In the genomic region with DNA sequence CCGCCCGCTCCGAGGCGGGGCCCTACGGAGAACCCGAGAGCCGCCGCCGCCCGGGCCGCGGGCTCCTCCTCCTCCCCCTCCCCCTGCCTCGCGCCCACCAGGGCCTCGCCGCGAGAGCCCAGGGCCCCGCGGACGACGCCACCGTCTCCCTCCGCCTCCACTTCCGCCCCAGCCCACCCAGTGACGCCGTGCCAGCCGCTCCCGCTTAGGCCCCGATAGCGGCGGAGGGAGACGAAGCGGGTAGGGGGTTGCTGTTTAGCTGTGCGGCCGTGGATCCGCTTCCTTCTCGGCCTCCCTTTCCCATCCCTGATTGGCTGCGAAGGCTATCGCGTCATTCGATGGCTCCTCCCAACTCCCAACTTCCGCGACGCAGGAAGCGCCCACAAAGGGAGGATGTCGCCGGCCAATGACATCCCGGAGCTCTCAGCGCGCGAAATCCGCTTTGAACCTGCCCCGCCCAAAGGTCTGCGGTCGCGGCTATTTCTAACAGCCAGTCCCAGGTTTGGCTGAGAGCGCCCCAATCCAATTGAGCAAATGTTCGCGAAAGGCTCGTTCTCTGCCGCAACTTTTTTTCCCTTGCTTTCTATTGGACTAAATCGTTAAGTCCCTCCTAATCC, we compare ENCODE assay signal across 8 cellular contexts. TPM values are rescaled to one million over a fixed set of nuclear protein-coding genes. Genes with fewer than 3 reads are reported as not detected.
DNase-seq lines count a peak whose midpoint lies in the region; ATAC-seq and TF ChIP-seq lines count a peak whose summit lies in the region.

FAM76B (minus strand) TSS at position 277 of the 617 bp plus-strand sequence. CDS start 304 bp downstream, outside the sequence.

- no peaks in the 10 kb centered on the region for H3K9me3 ChIP-seq in mucosa of rectum (ENCODE audit: control insufficient read depth in 2 of 2, low read length in 2 of 2)

- no peak for TF ChIP-seq POLR2A in erythroblast (IDR thresholded peaks at IDR 0.05; ENCODE audit: low read length)

- peak within 1 kb of the TSS; percentile 99 to 100 for H3K27ac ChIP-seq in mucosa of rectum (ENCODE audit: low read depth in 2 of 2, low read length in 2 of 2)

- no peaks in the 10 kb centered on the region for H3K27me3 ChIP-seq in mucosa of rectum (ENCODE audit: control insufficient read depth in 2 of 2, insufficient read depth in 2 of 2, low read length in 2 of 2)

- H3K9me3 Mint-ChIP-seq in activated T-cell treated with anti-CD3 and anti-CD28 coated beads, Interleukin-2, amount 50 U/mL, for 24 hours = no peaks in the 10 kb centered on the region

- H3K4me3 ChIP-seq in mucosa of rectum (ENCODE audit: low read length in 2 of 2) = peak within 1 kb of the TSS; percentile 96 to 98

- H3K36me3 ChIP-seq in mucosa of rectum (ENCODE audit: control insufficient read depth in 2 of 2, insufficient read depth in 2 of 2, low read length in 2 of 2) = peaks cover 19 to 21% of the 10 kb centered on the region in 2 donors

- peaks cover 12 to 18% of the 10 kb centered on the region in 2 donors for H3K4me1 ChIP-seq in mucosa of rectum (ENCODE audit: control insufficient read depth in 2 of 2, insufficient read depth in 2 of 2, low read length in 2 of 2)

- peaks cover 60% of the 10 kb centered on the region for H3K4me1 Mint-ChIP-seq in activated T-cell treated with anti-CD3 and anti-CD28 coated beads, Interleukin-2, amount 50 U/mL, for 24 hours (ENCODE audit: low read depth)

- peak; percentile 78 for ATAC-seq in GM21717 (IDR thresholded peaks at IDR 0.05; ENCODE audit: unreplicated experiment)

- H3K36me3 Mint-ChIP-seq in activated T-cell treated with anti-CD3 and anti-CD28 coated beads, Interleukin-2, amount 50 U/mL, for 24 hours (ENCODE audit: low read depth) = peaks cover 84% of the 10 kb centered on the region

- no peaks in the 10 kb centered on the region for H3K27me3 Mint-ChIP-seq in activated T-cell treated with anti-CD3 and anti-CD28 coated beads, Interleukin-2, amount 50 U/mL, for 24 hours

- in situ Hi-C loops in KBM-7 (cut with MboI; ENCODE audit: low pct_unique_long_range_greater_than_20kb, low sequenced_read_pairs) = no loop called here

- H3K9ac ChIP-seq in mucosa of rectum (ENCODE audit: low read depth in 1 of 2, low read length in 2 of 2) = peak within 1 kb of the TSS; percentile 95 to 96

- peak within 1 kb of the TSS; percentile 96 for H3K4me3 Mint-ChIP-seq in activated T-cell treated with anti-CD3 and anti-CD28 coated beads, Interleukin-2, amount 50 U/mL, for 24 hours

- H3K27ac Mint-ChIP-seq in activated T-cell treated with anti-CD3 and anti-CD28 coated beads, Interleukin-2, amount 50 U/mL, for 24 hours = peak within 1 kb of the TSS; percentile 100

- DNase-seq in DMS153 treated with DMSO at 0.1 percent for 48 hours (lab: John Stamatoyannopoulos, UW; ENCODE audit: unreplicated experiment) (peak; percentile 94), KBM-7 (peak; percentile 100), erythroblast (lab: John Stamatoyannopoulos, UW) (peak; percentile 99)
- DNase-seq in activated T-cell treated with anti-CD3 and anti-CD28 coated beads, Interleukin-2, amount 50 U/mL, for 24 hours = peak; percentile 95
- DNase-seq in stimulated activated CD8-positive, alpha-beta memory T cell treated with anti-CD3 and anti-CD28 coated beads, Interleukin-4, amount 100 ng/mL, for 48 hours = peak; percentile 96

TF ChIP-seq in PFSK-1, 5 proteins besides CTCF, POLR2A, EP300 and RAD21:
- TF ChIP-seq FOXP2 (optimal IDR thresholded peaks at IDR 0.05; ENCODE audit: borderline replicate concordance, extremely low read depth, extremely low read length, insufficient read depth) (peak; percentile 96), SIN3A (IDR thresholded peaks at IDR 0.05; ENCODE audit: borderline replicate concordance, insufficient read depth, low read length) (peak; percentile 79; the same call in 1 of the 2 replicates), REST (IDR thresholded peaks at IDR 0.05; ENCODE audit: insufficient read depth in 1 of 2, low read depth in 2 of 2, low read length in 2 of 2) (peak in 1 of 2 experiments; percentile 63; a peak in 1 of 4 replicates), TAF1 (IDR thresholded peaks at IDR 0.05; ENCODE audit: borderline replicate concordance, insufficient read depth, low read length) (peak; percentile 91), POLR2AphosphoS5 (IDR thresholded peaks at IDR 0.05; ENCODE audit: low read depth, low read length) (no peak; the same call in 1 of the 2 replicates)

RNA-seq across cellular contexts. Expression of gene FAM76B, which starts in this region (rescaled TPM):
- polyA plus RNA-seq in PFSK-1 (2012; ENCODE audit: insufficient read length, low read depth) = 12.7 TPM

Comparison
In these comparisons a context has a peak if more than half of its experiments do, and no peak if none do; other contexts are left out.
1. Peak in every context shown above with its lines: DNase-seq, ATAC-seq, H3K4me3 ChIP-seq and H3K27ac ChIP-seq.